Comparison of ENCODE assay signal across 13 cellular contexts in the genomic region with DNA sequence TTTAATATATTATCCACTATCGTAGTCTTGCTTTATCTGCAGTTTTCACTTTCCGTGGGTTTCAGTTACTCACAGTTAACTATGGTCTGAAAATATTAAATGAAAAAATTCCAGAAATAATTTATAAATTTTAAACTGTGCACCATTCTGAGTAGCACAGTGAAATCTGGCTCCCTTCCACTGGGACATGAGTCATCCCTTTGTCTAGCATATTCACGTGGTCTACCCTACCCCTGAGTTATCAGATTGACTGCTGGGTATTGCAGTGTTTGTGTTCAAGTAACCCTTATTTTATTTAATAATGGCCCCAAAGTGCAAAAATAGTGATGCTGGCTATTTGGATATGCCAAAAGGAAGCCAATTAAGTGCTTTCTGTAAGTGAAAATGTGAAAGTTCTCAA.
DNase-seq lines count a peak whose midpoint lies in the region; ATAC-seq, FAIRE-seq and TF ChIP-seq lines count a peak whose summit lies in the region.
"Had no signal": no experiment of that assay in that cellular context is flagged by ENCODE, and none has a peak within 500 bp of the region (broad histone marks: within the 10 kb centered on the region; RNA-seq: fewer than 3 reads in every experiment).

No MANE protein-coding gene starts in this region.

- H3K4me2 ChIP-seq in GM23338, result no peak overlapping the region
- H3K4me2 ChIP-seq: neural progenitor cell had no signal

- H3K4me1 Mint-ChIP-seq in activated CD4-positive, alpha-beta memory T cell treated with anti-CD3 and anti-CD28 coated beads, Interleukin-2, amount 10 ng/mL, durations not matched to agents 7 days and 5 days, result no peaks in the 10 kb centered on the region
- H3K4me1 Mint-ChIP-seq in GM23338, result peaks cover 7% of the 10 kb centered on the region; the same call in 1 of the 3 replicates

- H3K9me3 Mint-ChIP-seq in activated CD4-positive, alpha-beta memory T cell treated with anti-CD3 and anti-CD28 coated beads, Interleukin-2, amount 10 ng/mL, durations not matched to agents 7 days and 5 days, result peaks cover 8% of the 10 kb centered on the region
- H3K9me3 Mint-ChIP-seq in GM23338, result peaks cover 14% of the 10 kb centered on the region

- H3K27ac ChIP-seq in left ventricle myocardium inferior (replicated peaks) (no peak overlapping the region), GM23338 (ENCODE audit: low read depth) (no peak overlapping the region)
- H3K27ac ChIP-seq: neural progenitor cell had no signal

- H3K27me3 ChIP-seq in left ventricle myocardium inferior (ENCODE audit: low read depth), result no peaks in the 10 kb centered on the region
- H3K27me3 ChIP-seq in adipocyte (replicated peaks; ENCODE audit: control insufficient read depth, insufficient read depth, low read length), result no peaks in the 10 kb centered on the region
- H3K27me3 ChIP-seq in GM23338 (ENCODE audit: insufficient read depth), result no peaks in the 10 kb centered on the region
- H3K27me3 ChIP-seq: neural progenitor cell had no signal

- POLR2A ChIA-PET in activated CD4-positive, alpha-beta memory T cell treated with anti-CD3 and anti-CD28 coated beads, Interleukin-2, amount 10 ng/mL, durations not matched to agents 7 days and 5 days (lab: Charles Lee), result no interaction called here

- H3K4me1 ChIP-seq in left ventricle myocardium inferior (no peaks in the 10 kb centered on the region), adipocyte (ENCODE audit: control insufficient read depth, insufficient read depth, low read length) (peaks cover 7% of the 10 kb centered on the region), GM23338 (ENCODE audit: insufficient read depth) (no peaks in the 10 kb centered on the region)
- H3K4me1 ChIP-seq: neural progenitor cell had no signal

- no peak overlapping the region for H2AFZ ChIP-seq in GM23338
- H2AFZ ChIP-seq: neural progenitor cell had no signal

- H3K36me3 ChIP-seq in left ventricle myocardium inferior, result no peaks in the 10 kb centered on the region
- H3K36me3 ChIP-seq in adipocyte (ENCODE audit: control insufficient read depth, insufficient read depth, low read length, severe bottlenecking), result no peaks in the 10 kb centered on the region
- no peaks in the 10 kb centered on the region for H3K36me3 ChIP-seq in GM23338 (ENCODE audit: insufficient read depth)
- H3K36me3 ChIP-seq: neural progenitor cell had no signal

- H3K9ac ChIP-seq in adipocyte (ENCODE audit: low read length), result no peak overlapping the region
- H3K9ac ChIP-seq: neural progenitor cell had no signal

- DNase-seq in left cardiac atrium (peak; percentile 20), left ventricle myocardium inferior (no peak), adipocyte (ENCODE audit: low read depth) (peak; percentile 81), glomerular visceral epithelial cell (ENCODE audit: extremely low spot score) (peak; percentile 39), urothelium cell line (ENCODE audit: low spot score) (peak; percentile 37), GM23338 (ENCODE audit: low spot score) (no peak), KBM-7 (no peak)
- no peak for DNase-seq in activated CD4-positive, alpha-beta memory T cell treated with anti-CD3 and anti-CD28 coated beads, Interleukin-2, amount 10 ng/mL, durations not matched to agents 7 days and 5 days
- DNase-seq: activated T-cell treated with anti-CD3 and anti-CD28 coated beads, Interleukin-2, amount 50 U/mL, for 1 hour; MM.1S; NCI-H69; trophoblast cell had no signal

- in situ Hi-C loops in KBM-7 (cut with MboI; ENCODE audit: low pct_unique_long_range_greater_than_20kb, low sequenced_read_pairs), result no loop called here

- FAIRE-seq in urothelium cell line (lab: Jason Lieb, UNC), result no peak

- no peak overlapping the region for H3K27ac Mint-ChIP-seq in activated CD4-positive, alpha-beta memory T cell treated with anti-CD3 and anti-CD28 coated beads, Interleukin-2, amount 10 ng/mL, durations not matched to agents 7 days and 5 days
- H3K27ac Mint-ChIP-seq in GM23338, result no peak overlapping the region

- CTCF ChIA-PET in activated CD4-positive, alpha-beta memory T cell treated with anti-CD3 and anti-CD28 coated beads, Interleukin-2, amount 10 ng/mL, durations not matched to agents 7 days and 5 days (lab: Charles Lee), result no interaction called here

- no peaks in the 10 kb centered on the region for H4K20me1 ChIP-seq in GM23338 (replicated peaks; ENCODE audit: insufficient read depth)

- H3K4me3 Mint-ChIP-seq in activated CD4-positive, alpha-beta memory T cell treated with anti-CD3 and anti-CD28 coated beads, Interleukin-2, amount 10 ng/mL, durations not matched to agents 7 days and 5 days, result no peak overlapping the region
- no peak overlapping the region for H3K4me3 Mint-ChIP-seq in GM23338
- H3K4me3 Mint-ChIP-seq: neural progenitor cell had no signal

- no peaks in the 10 kb centered on the region for H3K79me2 ChIP-seq in GM23338 (replicated peaks; ENCODE audit: insufficient read depth)

- no peaks in the 10 kb centered on the region for H3F3A ChIP-seq in GM23338 (replicated peaks; ENCODE audit: low read depth)

- H3K36me3 Mint-ChIP-seq in activated CD4-positive, alpha-beta memory T cell treated with anti-CD3 and anti-CD28 coated beads, Interleukin-2, amount 10 ng/mL, durations not matched to agents 7 days and 5 days (ENCODE audit: low read depth), result no peaks in the 10 kb centered on the region
- peaks cover 17% of the 10 kb centered on the region; the same call in 2 of the 3 replicates for H3K36me3 Mint-ChIP-seq in GM23338 (ENCODE audit: low read depth)

- H3K4me3 ChIP-seq in left ventricle myocardium inferior (no peak overlapping the region), adipocyte (ENCODE audit: low read length) (no peak overlapping the region), GM23338 (no peak overlapping the region)
- H3K4me3 ChIP-seq: neural progenitor cell had no signal

- TF ChIP-seq CTCF in left ventricle myocardium inferior (IDR thresholded peaks at IDR 0.05; ENCODE audit: borderline replicate concordance), result no peak
- TF ChIP-seq CTCF in GM23338 (conservative IDR thresholded peaks at IDR 0.05; ENCODE audit: low read depth in 2 of 2), result no peak

- H3K9me3 ChIP-seq in left ventricle myocardium inferior (replicated peaks) (no peaks in the 10 kb centered on the region), adipocyte (ENCODE audit: control insufficient read depth, low read length) (no peaks in the 10 kb centered on the region)

- no peaks in the 10 kb centered on the region for H3K27me3 Mint-ChIP-seq in activated CD4-positive, alpha-beta memory T cell treated with anti-CD3 and anti-CD28 coated beads, Interleukin-2, amount 10 ng/mL, durations not matched to agents 7 days and 5 days
- H3K27me3 Mint-ChIP-seq in GM23338 (ENCODE audit: insufficient read depth, low read depth, poor library complexity), result peaks cover 2% of the 10 kb centered on the region

- ATAC-seq in left cardiac atrium (no peak), GM23338 (no peak)

- intact Hi-C loops in left cardiac atrium (cut with DNase I), result no loop called here
- intact Hi-C loops in left ventricle myocardium inferior (cut with micrococcal nuclease), result no loop called here

- H3K9me2 ChIP-seq in GM23338 (ENCODE audit: insufficient read depth), result 0 out of 2 replicates have a peak, but pooled peaks cover 7% of the 10 kb centered on the region

TF ChIP-seq in GM23338, 12 proteins besides CTCF, POLR2A, EP300 and RAD21 (continues in another document):
- TF ChIP-seq ZNF331 (CRISPR knock-in tag; IDR thresholded peaks at IDR 0.05; ENCODE audit: low read depth) (no peak), JUNB (IDR thresholded peaks at IDR 0.05; ENCODE audit: unreplicated experiment) (no peak), NANOG (IDR thresholded peaks at IDR 0.05; ENCODE audit: borderline replicate concordance) (no peak), EZH2 (IDR thresholded peaks at IDR 0.05; ENCODE audit: low read depth, unreplicated experiment) (no peak), EZH2phosphoT487 (IDR thresholded peaks at IDR 0.05; ENCODE audit: unreplicated experiment) (no peak), STAT1 (IDR thresholded peaks at IDR 0.05; ENCODE audit: unreplicated experiment) (no peak)
- TF ChIP-seq, protein P1, sequence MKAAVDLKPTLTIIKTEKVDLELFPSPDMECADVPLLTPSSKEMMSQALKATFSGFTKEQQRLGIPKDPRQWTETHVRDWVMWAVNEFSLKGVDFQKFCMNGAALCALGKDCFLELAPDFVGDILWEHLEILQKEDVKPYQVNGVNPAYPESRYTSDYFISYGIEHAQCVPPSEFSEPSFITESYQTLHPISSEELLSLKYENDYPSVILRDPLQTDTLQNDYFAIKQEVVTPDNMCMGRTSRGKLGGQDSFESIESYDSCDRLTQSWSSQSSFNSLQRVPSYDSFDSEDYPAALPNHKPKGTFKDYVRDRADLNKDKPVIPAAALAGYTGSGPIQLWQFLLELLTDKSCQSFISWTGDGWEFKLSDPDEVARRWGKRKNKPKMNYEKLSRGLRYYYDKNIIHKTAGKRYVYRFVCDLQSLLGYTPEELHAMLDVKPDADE (IDR thresholded peaks at IDR 0.05), result no peak
- TF ChIP-seq, protein P2, sequence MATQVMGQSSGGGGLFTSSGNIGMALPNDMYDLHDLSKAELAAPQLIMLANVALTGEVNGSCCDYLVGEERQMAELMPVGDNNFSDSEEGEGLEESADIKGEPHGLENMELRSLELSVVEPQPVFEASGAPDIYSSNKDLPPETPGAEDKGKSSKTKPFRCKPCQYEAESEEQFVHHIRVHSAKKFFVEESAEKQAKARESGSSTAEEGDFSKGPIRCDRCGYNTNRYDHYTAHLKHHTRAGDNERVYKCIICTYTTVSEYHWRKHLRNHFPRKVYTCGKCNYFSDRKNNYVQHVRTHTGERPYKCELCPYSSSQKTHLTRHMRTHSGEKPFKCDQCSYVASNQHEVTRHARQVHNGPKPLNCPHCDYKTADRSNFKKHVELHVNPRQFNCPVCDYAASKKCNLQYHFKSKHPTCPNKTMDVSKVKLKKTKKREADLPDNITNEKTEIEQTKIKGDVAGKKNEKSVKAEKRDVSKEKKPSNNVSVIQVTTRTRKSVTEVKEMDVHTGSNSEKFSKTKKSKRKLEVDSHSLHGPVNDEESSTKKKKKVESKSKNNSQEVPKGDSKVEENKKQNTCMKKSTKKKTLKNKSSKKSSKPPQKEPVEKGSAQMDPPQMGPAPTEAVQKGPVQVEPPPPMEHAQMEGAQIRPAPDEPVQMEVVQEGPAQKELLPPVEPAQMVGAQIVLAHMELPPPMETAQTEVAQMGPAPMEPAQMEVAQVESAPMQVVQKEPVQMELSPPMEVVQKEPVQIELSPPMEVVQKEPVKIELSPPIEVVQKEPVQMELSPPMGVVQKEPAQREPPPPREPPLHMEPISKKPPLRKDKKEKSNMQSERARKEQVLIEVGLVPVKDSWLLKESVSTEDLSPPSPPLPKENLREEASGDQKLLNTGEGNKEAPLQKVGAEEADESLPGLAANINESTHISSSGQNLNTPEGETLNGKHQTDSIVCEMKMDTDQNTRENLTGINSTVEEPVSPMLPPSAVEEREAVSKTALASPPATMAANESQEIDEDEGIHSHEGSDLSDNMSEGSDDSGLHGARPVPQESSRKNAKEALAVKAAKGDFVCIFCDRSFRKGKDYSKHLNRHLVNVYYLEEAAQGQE (IDR thresholded peaks at IDR 0.05; ENCODE audit: unreplicated experiment), result no peak

Comparison
In these comparisons a context has a peak if more than half of its experiments do, and no peak if none do; other contexts are left out.
1. DNase-seq: peak in left cardiac atrium (single experiment), adipocyte (single experiment), glomerular visceral epithelial cell (single experiment) and urothelium cell line (single experiment); none in left ventricle myocardium inferior (single experiment), activated CD4-positive, alpha-beta memory T cell treated with anti-CD3 and anti-CD28 coated beads, Interleukin-2, amount 10 ng/mL, durations not matched to agents 7 days and 5 days (single experiment), GM23338 (single experiment) and KBM-7 (single experiment).